ENCODE assay signal across 22 cellular contexts in genomic region chr15:64583983-64584382, GRCh38.
DNase-seq lines count a peak whose midpoint lies in the region; ATAC-seq and TF ChIP-seq lines count a peak whose summit lies in the region.
"Had no signal": no experiment of that assay in that cellular context is flagged by ENCODE, and none has a peak within 500 bp of the region (broad histone marks: within the 10 kb centered on the region; RNA-seq: fewer than 3 reads in every experiment).

No MANE protein-coding gene starts in this region.

- H3K36me3 ChIP-seq in testis (ENCODE audit: low read depth, missing control alignments), result no peaks in the 10 kb centered on the region
- H3K36me3 ChIP-seq: esophagus muscularis mucosa had no signal

- H3K18ac ChIP-seq in H9 (ENCODE audit: insufficient read length, low read depth, low read length), result no peak overlapping the region

- no peak overlapping the region for H2BK5ac ChIP-seq in H9 (ENCODE audit: insufficient read length, low read length)

- H2BK15ac ChIP-seq in H9 (ENCODE audit: low read depth, low read length), result no peak overlapping the region

- TF ChIP-seq POLR2A in testis (IDR thresholded peaks at IDR 0.05), result no peak

- no peak overlapping the region for H2BK20ac ChIP-seq in H9 (ENCODE audit: low read depth, low read length, poor library complexity, severe bottlenecking)

- H4K91ac ChIP-seq in H9 (ENCODE audit: insufficient read length, low read depth, low read length), result no peak overlapping the region

- H2AFZ ChIP-seq in H9 (ENCODE audit: low read length), result no peak overlapping the region

- DNase-seq in activated T-cell treated with anti-CD3 and anti-CD28 coated beads, Interleukin-2, amount 50 U/mL, for 4 hours, result no peak
- no peak for DNase-seq in activated T-cell treated with anti-CD3 and anti-CD28 coated beads, Interleukin-2, amount 50 U/mL, for 1 hour
- no peak for DNase-seq in H9
- DNase-seq in activated naive CD4-positive, alpha-beta T cell treated with anti-CD3 and anti-CD28 coated beads, Interleukin-2, amount 50 U/mL, for 72 hours (ENCODE audit: low spot score in 2 of 2), result no peak
- no peak for DNase-seq in nephron progenitor cell
- no peak for DNase-seq in testis
- DNase-seq in chondrocyte (ENCODE audit: low spot score), result no peak
- DNase-seq: ACHN, hippocampal formation, immature natural killer cell, Karpas-422, NCI-H1694, NCI-H2171 treated with DMSO at 0.1 percent for 48 hours, NCI-H524, occipital lobe, SIG-M5, small intestine, SW 1271 had no signal

- H3K27me3 Mint-ChIP-seq in activated T-cell treated with anti-CD3 and anti-CD28 coated beads, Interleukin-2, amount 50 U/mL, for 4 hours (ENCODE audit: low read depth), result no peaks in the 10 kb centered on the region
- H3K27me3 Mint-ChIP-seq in H9 (ENCODE audit: low read depth) (no peaks in the 10 kb centered on the region), nephron progenitor cell (ENCODE audit: low read depth, poor library complexity) (no peaks in the 10 kb centered on the region), chondrocyte (ENCODE audit: low read depth) (no peaks in the 10 kb centered on the region)

- H3K27me3 ChIP-seq in H9 (ENCODE audit: insufficient read depth, low read length) (no peaks in the 10 kb centered on the region), testis (no peaks in the 10 kb centered on the region)
- H3K27me3 ChIP-seq: BLaER1, esophagus muscularis mucosa had no signal

- H4K5ac ChIP-seq in H9 (ENCODE audit: insufficient read length, low read depth, low read length), result no peak overlapping the region

- intact Hi-C loops in testis (cut with DNase I; ENCODE audit: low total_unique reads), result no loop called here

- no peak overlapping the region for H3K4me2 ChIP-seq in H9 (ENCODE audit: insufficient read depth, insufficient read length, low read length)
- H3K4me2 ChIP-seq: BLaER1 had no signal

- no peak for TF ChIP-seq CTCF in H9 (conservative IDR thresholded peaks at IDR 0.05)
- no peak for TF ChIP-seq CTCF in nephron progenitor cell (IDR thresholded peaks at IDR 0.05)
- TF ChIP-seq CTCF in testis (IDR thresholded peaks at IDR 0.05), result no peak
- TF ChIP-seq CTCF in chondrocyte (IDR thresholded peaks at IDR 0.05), result no peak

- H3K56ac ChIP-seq in H9 (ENCODE audit: insufficient read length, low read depth, low read length), result no peak overlapping the region

- no peaks in the 10 kb centered on the region for H4K20me1 ChIP-seq in H9 (ENCODE audit: control insufficient read depth, insufficient read depth, insufficient read length)

- peak overlapping the region; percentile 44 for H3K4me3 Mint-ChIP-seq in activated T-cell treated with anti-CD3 and anti-CD28 coated beads, Interleukin-2, amount 50 U/mL, for 4 hours
- H3K4me3 Mint-ChIP-seq in H9 (no peak overlapping the region), nephron progenitor cell (no peak overlapping the region), chondrocyte (ENCODE audit: unreplicated experiment) (no peak overlapping the region)
- H3K4me3 Mint-ChIP-seq: immature natural killer cell had no signal

- H3K9ac ChIP-seq in H9 (ENCODE audit: extremely low read depth, insufficient read length, low read length), result no peak overlapping the region
- H3K9ac ChIP-seq: BLaER1 had no signal

- H3K23me2 ChIP-seq in H9 (ENCODE audit: insufficient read length, low read depth, low read length, poor library complexity, severe bottlenecking), result no peaks in the 10 kb centered on the region

- H3K4me1 ChIP-seq in H9 (ENCODE audit: insufficient read depth, low read length), result no peaks in the 10 kb centered on the region; the same call in 1 of the 2 replicates
- peaks cover 4% of the 10 kb centered on the region for H3K4me1 ChIP-seq in testis
- H3K4me1 ChIP-seq: BLaER1 had no signal

- no peak overlapping the region for H3K14ac ChIP-seq in H9 (ENCODE audit: insufficient read depth, low read length)

- no CpG with 5 or more reads among the region's 3 CpGs for WGBS in H9 (ENCODE audit: extremely low coverage, insufficient read length, low lambda C conversion rate)
- WGBS in testis, 2 donors, result 89 to 94% methylated on average over 3 of the region's 3 CpGs

- H2BK120ac ChIP-seq in H9 (ENCODE audit: low read depth, low read length, poor library complexity, severe bottlenecking), result no peak overlapping the region

- H3K9me3 Mint-ChIP-seq in activated T-cell treated with anti-CD3 and anti-CD28 coated beads, Interleukin-2, amount 50 U/mL, for 4 hours, result peaks cover 9% of the 10 kb centered on the region
- H3K9me3 Mint-ChIP-seq in H9 (peaks cover 2 to 3% of the 10 kb centered on the region in 2 experiments; a peak in 1 of 5 replicates), nephron progenitor cell (peaks cover 38% of the 10 kb centered on the region), chondrocyte (ENCODE audit: low read depth) (peaks cover 10% of the 10 kb centered on the region)
- H3K9me3 Mint-ChIP-seq in activated naive CD4-positive, alpha-beta T cell treated with anti-CD3 and anti-CD28 coated beads, Interleukin-2, amount 50 U/mL, for 72 hours, result peaks cover 8 to 19% of the 10 kb centered on the region in 2 donors

- H3K36me3 Mint-ChIP-seq in activated T-cell treated with anti-CD3 and anti-CD28 coated beads, Interleukin-2, amount 50 U/mL, for 4 hours (ENCODE audit: insufficient read depth), result peaks cover 14% of the 10 kb centered on the region
- peaks cover 2 to 4% (median 4%) of the 10 kb centered on the region in 3 experiments; a peak in 4 of 7 replicates for H3K36me3 Mint-ChIP-seq in H9 (ENCODE audit: insufficient read depth in 1 of 3, low read depth in 3 of 3)
- H3K36me3 Mint-ChIP-seq in activated naive CD4-positive, alpha-beta T cell treated with anti-CD3 and anti-CD28 coated beads, Interleukin-2, amount 50 U/mL, for 72 hours, result peaks cover 7 to 35% of the 10 kb centered on the region in 2 donors
- peaks cover 61% of the 10 kb centered on the region for H3K36me3 Mint-ChIP-seq in nephron progenitor cell (ENCODE audit: low read depth)
- H3K36me3 Mint-ChIP-seq in chondrocyte (ENCODE audit: low read depth), result peaks cover 8% of the 10 kb centered on the region

- peaks cover 52% of the 10 kb centered on the region for H3K4me1 Mint-ChIP-seq in activated T-cell treated with anti-CD3 and anti-CD28 coated beads, Interleukin-2, amount 50 U/mL, for 4 hours (ENCODE audit: low read depth)
- H3K4me1 Mint-ChIP-seq in H9 (peaks cover 13% of the 10 kb centered on the region in 2 experiments), nephron progenitor cell (peaks cover 12% of the 10 kb centered on the region), chondrocyte (ENCODE audit: low read depth) (peaks cover 25% of the 10 kb centered on the region)

- no peak overlapping the region for H2BK12ac ChIP-seq in H9 (ENCODE audit: insufficient read length, low read depth, low read length)

- H3K79me1 ChIP-seq in H9 (ENCODE audit: insufficient read depth, low read depth, low read length, poor library complexity, severe bottlenecking), result peaks cover 12% of the 10 kb centered on the region

- no peak overlapping the region for H3T11ph ChIP-seq in H9 (ENCODE audit: low read length)

- H3K9me3 ChIP-seq in H9 (ENCODE audit: control insufficient read depth, low read depth, low read length) (no peaks in the 10 kb centered on the region), testis (no peaks in the 10 kb centered on the region)

- H2AK5ac ChIP-seq in H9 (ENCODE audit: insufficient read length, low read length), result no peak overlapping the region

- no peak overlapping the region for H4K8ac ChIP-seq in H9 (replicated peaks; ENCODE audit: insufficient read length, low read depth, low read length)

- peak overlapping the region in 2 of 3 experiments; percentile 55 to 76; a peak in 2 of 7 replicates for H3K27ac Mint-ChIP-seq in H9
- H3K27ac Mint-ChIP-seq in activated naive CD4-positive, alpha-beta T cell treated with anti-CD3 and anti-CD28 coated beads, Interleukin-2, amount 50 U/mL, for 72 hours, result peak overlapping the region; percentile 62 to 85
- peak overlapping the region; percentile 17 for H3K27ac Mint-ChIP-seq in nephron progenitor cell
- H3K27ac Mint-ChIP-seq in chondrocyte (ENCODE audit: unreplicated experiment), result no peak overlapping the region

- H3K27ac ChIP-seq in H9 (ENCODE audit: insufficient read length, low read depth, low read length), result no peak overlapping the region
- H3K27ac ChIP-seq in testis, result no peak overlapping the region
- H3K27ac ChIP-seq: BLaER1, esophagus muscularis mucosa had no signal

- H3K4ac ChIP-seq in H9 (ENCODE audit: low read depth, low read length), result no peak overlapping the region

- ATAC-seq in activated T-cell treated with anti-CD3 and anti-CD28 coated beads, Interleukin-2, amount 50 U/mL, for 4 hours, result no peak
- no peak for ATAC-seq in activated naive CD4-positive, alpha-beta T cell treated with anti-CD3 and anti-CD28 coated beads, Interleukin-2, amount 50 U/mL, for 72 hours
- ATAC-seq: GM12878, Panc1 had no signal

- H3K23ac ChIP-seq in H9 (ENCODE audit: insufficient read length, low read depth, low read length), result no peak overlapping the region

- no peak overlapping the region for H3K4me3 ChIP-seq in testis
- H3K4me3 ChIP-seq: BLaER1, esophagus muscularis mucosa, GM12878 had no signal

- H3K79me2 ChIP-seq in H9 (ENCODE audit: insufficient read depth, low read length), result peaks cover 11% of the 10 kb centered on the region; the same call in 1 of the 2 replicates
